ENCODE assay signal across 9 cellular contexts in genomic region chr15:73990250-73991005, GRCh38. TPM values are rescaled to one million over a fixed set of nuclear protein-coding genes. Genes with fewer than 3 reads are reported as not detected.
DNase-seq lines count a peak whose midpoint lies in the region; ATAC-seq and TF ChIP-seq lines count a peak whose summit lies in the region.
"Had no signal": no experiment of that assay in that cellular context is flagged by ENCODE, and none has a peak within 500 bp of the region (broad histone marks: within the 10 kb centered on the region; RNA-seq: fewer than 3 reads in every experiment).

No MANE protein-coding gene starts in this region.

- no peak for TF ChIP-seq EP300 in transverse colon (IDR thresholded peaks at IDR 0.05; ENCODE audit: low read depth)

- peaks cover 62% of the 10 kb centered on the region for H3K4me1 Mint-ChIP-seq in activated T-cell treated with anti-CD3 and anti-CD28 coated beads, Interleukin-2, amount 50 U/mL, for 72 hours (ENCODE audit: low read depth)
- H3K4me1 Mint-ChIP-seq in activated naive CD8-positive, alpha-beta T cell treated with anti-CD3 and anti-CD28 coated beads, Interleukin-2, amount 50 U/mL, for 24 hours = peaks cover 43% of the 10 kb centered on the region

- WGBS in transverse colon (ENCODE audit: low coverage in 1 of 2), 2 donors = 53 to 77% methylated on average over 5 to 9 of the region's 9 CpGs

- in situ Hi-C loops in transverse colon (cut with MboI; ENCODE audit: low pct_ligation_motif_present in 1 of 4, low pct_unique_long_range_greater_than_20kb in 1 of 4, low sequenced_read_pairs in 3 of 4) = no loop called here

- H3K27me3 ChIP-seq in mucosa of rectum (ENCODE audit: control insufficient read depth in 2 of 2, insufficient read depth in 2 of 2, low read length in 2 of 2) = no peaks in the 10 kb centered on the region
- H3K27me3 ChIP-seq in transverse colon = no peaks in the 10 kb centered on the region

- ATAC-seq in activated T-cell treated with anti-CD3 and anti-CD28 coated beads, Interleukin-2, amount 50 U/mL, for 72 hours (replicated peaks in 1 of 2) = no peak
- ATAC-seq in activated naive CD8-positive, alpha-beta T cell treated with anti-CD3 and anti-CD28 coated beads, Interleukin-2, amount 50 U/mL, for 24 hours = no peak
- ATAC-seq in GM18867 (IDR thresholded peaks at IDR 0.05; ENCODE audit: unreplicated experiment) = no peak
- no peak for ATAC-seq in GM21526 (IDR thresholded peaks at IDR 0.05; ENCODE audit: low FRiP score, unreplicated experiment)

- intact Hi-C loops in transverse colon (cut with DNase I; ENCODE audit: low total_unique reads) = no loop called here

- H3K4me1 ChIP-seq in mucosa of rectum (ENCODE audit: control insufficient read depth in 2 of 2, insufficient read depth in 2 of 2, low read length in 2 of 2) (peaks cover 16 to 22% of the 10 kb centered on the region in 2 donors), transverse colon (peaks cover 15 to 63% (median 37%) of the 10 kb centered on the region in 4 donors)

- DNase-seq in activated T-cell treated with anti-CD3 and anti-CD28 coated beads, Interleukin-2, amount 50 U/mL, for 72 hours = no peak
- DNase-seq in activated T-cell treated with anti-CD3 and anti-CD28 coated beads, Interleukin-2, amount 50 U/mL, for 48 hours = no peak
- DNase-seq in activated naive CD8-positive, alpha-beta T cell treated with anti-CD3 and anti-CD28 coated beads, Interleukin-2, amount 50 U/mL, for 24 hours = no peak
- DNase-seq in transverse colon (no peak), DMS114 treated with DMSO at 0.1 percent for 48 hours (lab: John Stamatoyannopoulos, UW; ENCODE audit: unreplicated experiment) (no peak)
- DNase-seq: SHP77 treated with DMSO at 0.1 percent for 48 hours had no signal

- TF ChIP-seq CTCF in transverse colon (IDR thresholded peaks at IDR 0.05) = no peak

- H3K27ac Mint-ChIP-seq in activated T-cell treated with anti-CD3 and anti-CD28 coated beads, Interleukin-2, amount 50 U/mL, for 72 hours = no peak overlapping the region
- no peak overlapping the region for H3K27ac Mint-ChIP-seq in activated naive CD8-positive, alpha-beta T cell treated with anti-CD3 and anti-CD28 coated beads, Interleukin-2, amount 50 U/mL, for 24 hours

- no peak overlapping the region for H3K9ac ChIP-seq in mucosa of rectum (ENCODE audit: low read depth in 1 of 2, low read length in 2 of 2)

- H3K9me3 ChIP-seq in mucosa of rectum (ENCODE audit: control insufficient read depth in 2 of 2, low read length in 2 of 2) (no peaks in the 10 kb centered on the region), transverse colon (no peaks in the 10 kb centered on the region)

- peak overlapping the region in 1 of 2 donors; percentile 11 for H3K4me3 ChIP-seq in mucosa of rectum (ENCODE audit: low read length in 2 of 2)
- no peak overlapping the region for H3K4me3 ChIP-seq in transverse colon

- H3K36me3 Mint-ChIP-seq in activated T-cell treated with anti-CD3 and anti-CD28 coated beads, Interleukin-2, amount 50 U/mL, for 72 hours (ENCODE audit: insufficient read depth in 2 of 2) = peaks cover 4 to 8% of the 10 kb centered on the region in 2 donors
- H3K36me3 Mint-ChIP-seq in activated naive CD8-positive, alpha-beta T cell treated with anti-CD3 and anti-CD28 coated beads, Interleukin-2, amount 50 U/mL, for 24 hours (ENCODE audit: low read depth) = peaks cover 3% of the 10 kb centered on the region

- H3K36me3 ChIP-seq in mucosa of rectum (ENCODE audit: control insufficient read depth in 2 of 2, insufficient read depth in 2 of 2, low read length in 2 of 2) (peaks cover 0 to 2% of the 10 kb centered on the region in 2 donors), transverse colon (no peaks in the 10 kb centered on the region)

- peak overlapping the region; percentile 39 to 100 for H3K4me3 Mint-ChIP-seq in activated T-cell treated with anti-CD3 and anti-CD28 coated beads, Interleukin-2, amount 50 U/mL, for 72 hours
- peak overlapping the region; percentile 81 for H3K4me3 Mint-ChIP-seq in activated naive CD8-positive, alpha-beta T cell treated with anti-CD3 and anti-CD28 coated beads, Interleukin-2, amount 50 U/mL, for 24 hours

- no peak for TF ChIP-seq POLR2A in transverse colon (IDR thresholded peaks at IDR 0.05)

- no peaks in the 10 kb centered on the region for H3K27me3 Mint-ChIP-seq in activated T-cell treated with anti-CD3 and anti-CD28 coated beads, Interleukin-2, amount 50 U/mL, for 72 hours (ENCODE audit: low read depth)
- H3K27me3 Mint-ChIP-seq in activated naive CD8-positive, alpha-beta T cell treated with anti-CD3 and anti-CD28 coated beads, Interleukin-2, amount 50 U/mL, for 24 hours = no peaks in the 10 kb centered on the region

- H3K27ac ChIP-seq in mucosa of rectum (ENCODE audit: low read depth in 2 of 2, low read length in 2 of 2) (peak overlapping the region; percentile 59 to 81), transverse colon (peak overlapping the region; percentile 89 to 96 (median 93))

- H3K9me3 Mint-ChIP-seq in activated T-cell treated with anti-CD3 and anti-CD28 coated beads, Interleukin-2, amount 50 U/mL, for 72 hours = no peaks in the 10 kb centered on the region
- no peaks in the 10 kb centered on the region for H3K9me3 Mint-ChIP-seq in activated naive CD8-positive, alpha-beta T cell treated with anti-CD3 and anti-CD28 coated beads, Interleukin-2, amount 50 U/mL, for 24 hours

RNA-seq across cellular contexts. Expression of gene STOML1, which starts 1.7 kb away (rescaled TPM):
- total RNA-seq in activated T-cell treated with anti-CD3 and anti-CD28 coated beads, Interleukin-2, amount 50 U/mL, for 72 hours = 10 to 100 TPM in 1 of 2 donors, 1 to 10 TPM in 1; 7.2 to 15.1 TPM
- total RNA-seq in transverse colon = 10 to 100 TPM in 1 of 4 donors, 1 to 10 TPM in 2, under 1 TPM in 1; 0.75 to 14.6 (median 4.5) TPM

RNA-seq across cellular contexts. Expression of gene PML, which starts 4.1 kb away (rescaled TPM):
- total RNA-seq in activated T-cell treated with anti-CD3 and anti-CD28 coated beads, Interleukin-2, amount 50 U/mL, for 72 hours = 10 to 100 TPM; 70.9 to 71.6 TPM
- total RNA-seq in transverse colon = 100 to 1,000 TPM in 1 of 4 donors, 10 to 100 TPM in 3; 35.1 to 128 (median 70.0) TPM
